Comparison of ENCODE assay signal across 37 cellular contexts in the genomic region with DNA sequence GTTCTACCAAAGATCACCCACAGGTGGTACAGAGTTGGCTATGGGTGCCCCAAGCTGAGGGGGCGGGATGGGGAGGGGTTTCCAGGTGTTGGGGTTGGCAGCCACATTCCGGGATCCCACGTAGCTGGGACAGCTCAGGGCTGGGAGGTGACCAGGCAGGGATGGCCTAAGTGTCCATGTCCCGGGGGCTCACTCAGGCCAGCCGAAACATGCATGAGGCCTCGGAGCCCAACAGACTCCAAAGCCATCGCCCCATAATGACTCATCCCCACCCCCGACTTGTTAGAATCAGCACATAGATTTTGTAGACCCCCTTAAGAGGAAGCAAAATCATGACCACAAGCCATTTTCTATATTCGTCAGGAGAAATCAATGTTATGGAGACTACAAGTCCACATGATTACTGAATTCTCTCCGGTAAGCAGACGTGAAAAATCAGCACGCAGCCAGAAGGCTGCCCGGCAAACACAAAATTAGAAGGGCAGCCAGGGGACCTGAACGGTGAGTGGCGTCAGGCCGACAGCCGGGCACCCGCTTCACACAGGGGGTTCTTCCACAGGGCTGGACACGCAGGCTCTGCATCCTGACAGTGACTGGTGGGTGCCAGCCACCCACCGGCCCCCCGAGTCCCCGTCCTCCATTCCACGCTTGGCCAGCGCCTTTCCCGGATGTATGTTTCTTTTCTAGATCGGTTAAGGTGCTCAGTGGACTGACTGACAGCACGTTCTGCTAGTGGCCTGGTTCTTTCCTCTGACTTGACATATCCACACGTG.
"Had no signal": no experiment of that assay in that cellular context is flagged by ENCODE, and none has a peak within 500 bp of the region (broad histone marks: within the 10 kb centered on the region; RNA-seq: fewer than 3 reads in every experiment).

No MANE protein-coding gene starts in this region.

- ATAC-seq: activated CD8-positive, alpha-beta T cell treated with anti-CD3 and anti-CD28 coated beads for 36 hours; activated naive CD8-positive, alpha-beta T cell treated with anti-CD3 and anti-CD28 coated beads, Interleukin-2, amount 50 U/mL, for 24 hours; activated T-cell treated with anti-CD3 and anti-CD28 coated beads, Interleukin-2, amount 50 U/mL, for 4 hours; activated T-cell treated with anti-CD3 and anti-CD28 coated beads, Interleukin-2, amount 50 U/mL, for 72 hours had no signal

- H3K9me3 Mint-ChIP-seq: activated B cell treated with CpG ODN at 0.5 μM for 24 hours; activated CD4-positive, alpha-beta memory T cell treated with anti-CD3 and anti-CD28 coated beads for 36 hours; activated CD4-positive, alpha-beta T cell treated with anti-CD3 and anti-CD28 coated beads, Interleukin-2, amount 10 ng/mL, durations not matched to agents 24 days and 14 days; activated CD8-positive, alpha-beta T cell treated with anti-CD3 and anti-CD28 coated beads for 36 hours; activated naive CD4-positive, alpha-beta T cell treated with anti-CD3 and anti-CD28 coated beads, Interleukin-2, amount 10 ng/mL, durations not matched to agents 7 days and 5 days; activated naive CD4-positive, alpha-beta T cell treated with anti-CD3 and anti-CD28 coated beads, Interleukin-2, amount 50 U/mL, for 24 hours; activated naive CD8-positive, alpha-beta T cell treated with anti-CD3 and anti-CD28 coated beads, Interleukin-2, amount 10 ng/mL, durations not matched to agents 7 days and 5 days; activated naive CD8-positive, alpha-beta T cell treated with anti-CD3 and anti-CD28 coated beads, Interleukin-2, amount 50 U/mL, for 24 hours; activated T-cell treated with anti-CD3 and anti-CD28 coated beads, Interleukin-2, amount 50 U/mL, for 4 hours; activated T-cell treated with anti-CD3 and anti-CD28 coated beads, Interleukin-2, amount 50 U/mL, for 72 hours; activated T-helper 1 cell treated with anti-CD3 and anti-CD28 coated beads, Interleukin-12 subunit alpha, Interleukin-12 subunit beta, Interleukin-2, Interleukin-4 antibody, amounts not matched to agents 30 ng/mL and 10 ng/mL and 1 ng/mL, durations not matched to agents 14 hours and 24 hours and 36 hours; activated T-helper 2 cell treated with anti-CD3 and anti-CD28 coated beads, Interferon-gamma antibody, Interleukin-2, Interleukin-4, amounts not matched to agents 10 μg/mL and 5 μg/mL and 100 μg/mL, durations not matched to agents 14 hours and 24 hours and 36 hours; brain; central memory CD8-positive, alpha-beta T cell; T-helper 1 cell treated with Interleukin-12 subunit alpha and Interleukin-12 subunit beta and Interleukin-4 antibody, amounts not matched to agents 30 μg/mL and 1 μg/mL, for 36 hours; T-helper 2 cell treated with Interferon-gamma antibody and Interleukin-4, amounts not matched to agents 5 μg/mL and 100 μg/mL, for 36 hours had no signal

- H3K9me3 ChIP-seq: ascending aorta had no signal

- H3K4me1 ChIP-seq: ascending aorta had no signal

- DNase-seq: activated B cell treated with CpG ODN at 0.5 μM for 24 hours; activated CD4-positive, alpha-beta memory T cell treated with anti-CD3 and anti-CD28 coated beads for 36 hours; activated CD4-positive, alpha-beta T cell treated with anti-CD3 and anti-CD28 coated beads for 4 hours; activated CD4-positive, alpha-beta T cell treated with anti-CD3 and anti-CD28 coated beads, Interleukin-2, amount 10 ng/mL, durations not matched to agents 24 days and 14 days; activated CD4-positive, alpha-beta T cell treated with anti-CD3 and anti-CD28 coated beads, Interleukin-2, amount 50 U/mL, for 1 hour; activated CD4-positive, alpha-beta T cell treated with anti-CD3 and anti-CD28 coated beads, Interleukin-2, amount 50 U/mL, for 4 hours; activated CD4-positive, CD25-positive, alpha-beta regulatory T cell treated with anti-CD3 and anti-CD28 coated beads, Interleukin-2, amount 50 U/mL, for 72 hours; activated CD8-positive, alpha-beta memory T cell treated with anti-CD3 and anti-CD28 coated beads, Interleukin-2, amount 50 U/mL, for 4 hours; activated CD8-positive, alpha-beta T cell treated with anti-CD3 and anti-CD28 coated beads for 36 hours; activated effector memory CD4-positive, alpha-beta T cell treated with Interleukin-2 at 50 U/mL for 16 hours; activated gamma-delta T cell; activated naive CD4-positive, alpha-beta T cell treated with anti-CD3 and anti-CD28 coated beads, Interleukin-2, amount 10 ng/mL, durations not matched to agents 7 days and 5 days; activated naive CD4-positive, alpha-beta T cell treated with Interleukin-2 at 50 U/mL for 16 hours; activated naive CD8-positive, alpha-beta T cell treated with anti-CD3 and anti-CD28 coated beads, Interleukin-2, amount 10 ng/mL, durations not matched to agents 7 days and 5 days; activated naive CD8-positive, alpha-beta T cell treated with anti-CD3 and anti-CD28 coated beads, Interleukin-2, amount 50 U/mL, for 24 hours; activated T-cell treated with anti-CD3 and anti-CD28 coated beads for 4 hours; activated T-cell treated with anti-CD3 and anti-CD28 coated beads, Interleukin-2, amount 50 U/mL, for 1 hour; activated T-cell treated with anti-CD3 and anti-CD28 coated beads, Interleukin-2, amount 50 U/mL, for 4 hours; activated T-cell treated with anti-CD3 and anti-CD28 coated beads, Interleukin-2, amount 50 U/mL, for 72 hours; amygdala; anterior cingulate cortex; caudate nucleus; cerebellar nuclear complex; T-helper 1 cell; T-helper 2 cell; T-helper 9 cell had no signal

- H3K27me3 ChIP-seq: ascending aorta, cardiac muscle cell had no signal

- H3K27ac ChIP-seq: ascending aorta, cardiac muscle cell, VCaP had no signal

- H3K4me3 Mint-ChIP-seq: activated B cell treated with CpG ODN at 0.5 μM for 24 hours; activated CD4-positive, alpha-beta memory T cell treated with anti-CD3 and anti-CD28 coated beads for 36 hours; activated CD4-positive, alpha-beta T cell treated with anti-CD3 and anti-CD28 coated beads, Interleukin-2, amount 10 ng/mL, durations not matched to agents 24 days and 14 days; activated CD8-positive, alpha-beta T cell treated with anti-CD3 and anti-CD28 coated beads for 36 hours; activated naive CD4-positive, alpha-beta T cell treated with anti-CD3 and anti-CD28 coated beads, Interleukin-2, amount 10 ng/mL, durations not matched to agents 7 days and 5 days; activated naive CD4-positive, alpha-beta T cell treated with anti-CD3 and anti-CD28 coated beads, Interleukin-2, amount 50 U/mL, for 24 hours; activated naive CD8-positive, alpha-beta T cell; activated naive CD8-positive, alpha-beta T cell treated with anti-CD3 and anti-CD28 coated beads, Interleukin-2, amount 10 ng/mL, durations not matched to agents 7 days and 5 days; activated naive CD8-positive, alpha-beta T cell treated with anti-CD3 and anti-CD28 coated beads, Interleukin-2, amount 50 U/mL, for 24 hours; activated T-cell treated with anti-CD3 and anti-CD28 coated beads, Interleukin-2, amount 50 U/mL, for 4 hours; activated T-cell treated with anti-CD3 and anti-CD28 coated beads, Interleukin-2, amount 50 U/mL, for 72 hours; activated T-helper 1 cell treated with anti-CD3 and anti-CD28 coated beads, Interleukin-12 subunit alpha, Interleukin-12 subunit beta, Interleukin-2, Interleukin-4 antibody, amounts not matched to agents 30 ng/mL and 10 ng/mL and 1 ng/mL, durations not matched to agents 14 hours and 24 hours and 36 hours; brain; central memory CD8-positive, alpha-beta T cell; T-helper 1 cell treated with Interleukin-12 subunit alpha and Interleukin-12 subunit beta and Interleukin-4 antibody, amounts not matched to agents 30 μg/mL and 1 μg/mL, for 36 hours; T-helper 2 cell treated with Interferon-gamma antibody and Interleukin-4, amounts not matched to agents 5 μg/mL and 100 μg/mL, for 36 hours had no signal

- H3K36me3 Mint-ChIP-seq: activated CD4-positive, alpha-beta memory T cell treated with anti-CD3 and anti-CD28 coated beads for 36 hours; activated naive CD4-positive, alpha-beta T cell treated with anti-CD3 and anti-CD28 coated beads, Interleukin-2, amount 10 ng/mL, durations not matched to agents 7 days and 5 days; activated naive CD8-positive, alpha-beta T cell treated with anti-CD3 and anti-CD28 coated beads, Interleukin-2, amount 10 ng/mL, durations not matched to agents 7 days and 5 days had no signal

- H3K36me3 ChIP-seq: cardiac muscle cell had no signal

- H3K4me3 ChIP-seq: ascending aorta, cardiac muscle cell had no signal

- H3K27me3 Mint-ChIP-seq: activated B cell treated with CpG ODN at 0.5 μM for 24 hours; activated CD4-positive, alpha-beta memory T cell treated with anti-CD3 and anti-CD28 coated beads for 36 hours; activated CD4-positive, alpha-beta T cell treated with anti-CD3 and anti-CD28 coated beads, Interleukin-2, amount 10 ng/mL, durations not matched to agents 24 days and 14 days; activated CD8-positive, alpha-beta T cell treated with anti-CD3 and anti-CD28 coated beads for 36 hours; activated naive CD4-positive, alpha-beta T cell treated with anti-CD3 and anti-CD28 coated beads, Interleukin-2, amount 10 ng/mL, durations not matched to agents 7 days and 5 days; activated naive CD4-positive, alpha-beta T cell treated with anti-CD3 and anti-CD28 coated beads, Interleukin-2, amount 50 U/mL, for 24 hours; activated naive CD8-positive, alpha-beta T cell; activated naive CD8-positive, alpha-beta T cell treated with anti-CD3 and anti-CD28 coated beads, Interleukin-2, amount 10 ng/mL, durations not matched to agents 7 days and 5 days; activated naive CD8-positive, alpha-beta T cell treated with anti-CD3 and anti-CD28 coated beads, Interleukin-2, amount 50 U/mL, for 24 hours; brain; central memory CD8-positive, alpha-beta T cell had no signal

- H3K27ac Mint-ChIP-seq: activated B cell treated with CpG ODN at 0.5 μM for 24 hours; activated CD4-positive, alpha-beta memory T cell treated with anti-CD3 and anti-CD28 coated beads for 36 hours; activated CD4-positive, alpha-beta T cell treated with anti-CD3 and anti-CD28 coated beads, Interleukin-2, amount 10 ng/mL, durations not matched to agents 24 days and 14 days; activated CD8-positive, alpha-beta T cell treated with anti-CD3 and anti-CD28 coated beads for 36 hours; activated naive CD4-positive, alpha-beta T cell treated with anti-CD3 and anti-CD28 coated beads, Interleukin-2, amount 10 ng/mL, durations not matched to agents 7 days and 5 days; activated naive CD4-positive, alpha-beta T cell treated with anti-CD3 and anti-CD28 coated beads, Interleukin-2, amount 50 U/mL, for 24 hours; activated naive CD8-positive, alpha-beta T cell; activated naive CD8-positive, alpha-beta T cell treated with anti-CD3 and anti-CD28 coated beads, Interleukin-2, amount 10 ng/mL, durations not matched to agents 7 days and 5 days; activated naive CD8-positive, alpha-beta T cell treated with anti-CD3 and anti-CD28 coated beads, Interleukin-2, amount 50 U/mL, for 24 hours; activated T-cell treated with anti-CD3 and anti-CD28 coated beads, Interleukin-2, amount 50 U/mL, for 72 hours; activated T-helper 1 cell treated with anti-CD3 and anti-CD28 coated beads, Interleukin-12 subunit alpha, Interleukin-12 subunit beta, Interleukin-2, Interleukin-4 antibody, amounts not matched to agents 30 ng/mL and 10 ng/mL and 1 ng/mL, durations not matched to agents 14 hours and 24 hours and 36 hours; activated T-helper 2 cell treated with anti-CD3 and anti-CD28 coated beads, Interferon-gamma antibody, Interleukin-2, Interleukin-4, amounts not matched to agents 10 μg/mL and 5 μg/mL and 100 μg/mL, durations not matched to agents 14 hours and 24 hours and 36 hours; brain; T-helper 1 cell treated with Interleukin-12 subunit alpha and Interleukin-12 subunit beta and Interleukin-4 antibody, amounts not matched to agents 30 μg/mL and 1 μg/mL, for 36 hours; T-helper 2 cell treated with Interferon-gamma antibody and Interleukin-4, amounts not matched to agents 5 μg/mL and 100 μg/mL, for 36 hours had no signal

- H3K4me1 Mint-ChIP-seq: activated CD4-positive, alpha-beta T cell treated with anti-CD3 and anti-CD28 coated beads, Interleukin-2, amount 10 ng/mL, durations not matched to agents 24 days and 14 days; activated naive CD4-positive, alpha-beta T cell treated with anti-CD3 and anti-CD28 coated beads, Interleukin-2, amount 10 ng/mL, durations not matched to agents 7 days and 5 days; activated naive CD4-positive, alpha-beta T cell treated with anti-CD3 and anti-CD28 coated beads, Interleukin-2, amount 50 U/mL, for 24 hours; activated naive CD8-positive, alpha-beta T cell treated with anti-CD3 and anti-CD28 coated beads, Interleukin-2, amount 50 U/mL, for 24 hours; central memory CD8-positive, alpha-beta T cell had no signal
